In genomic region chr7:31373337-31374289, GRCh38 we compare ENCODE assay signal across 8 cellular contexts. TPM values are rescaled to one million over a fixed set of nuclear protein-coding genes. Genes with fewer than 3 reads are reported as not detected.
DNase-seq lines count a peak whose midpoint lies in the region; TF ChIP-seq lines count a peak whose summit lies in the region.

No MANE protein-coding gene starts in this region.

- CTCF ChIA-PET in HEK293 (lab: Yijun Ruan, JAX) = interaction anchor here (0.5 to 3.5 kb wide), 25 partner anchors 9 to 980 kb away, joined by 3 to 37 read pairs (median 3); partner anchors contain the start of gene ITPRID1

- peak; percentile 61 for DNase-seq in M059J (ENCODE audit: low read depth)
- DNase-seq in SKM-1 treated with dmso at 0.1 percent for 144 hours (lab: John Stamatoyannopoulos, UW; ENCODE audit: unreplicated experiment) = peak; percentile 46
- DNase-seq in foreskin melanocyte = peak; percentile 54
- peak; percentile 51 for DNase-seq in retina
- no peak for DNase-seq in activated T-cell treated with anti-CD3 and anti-CD28 coated beads, Interleukin-2, amount 50 U/mL, for 1 hour

- H3K9me3 ChIP-seq in HEK293 (ENCODE audit: control insufficient read depth, insufficient read depth, low read depth, low read length) = no peaks in the 10 kb centered on the region

- H3K4me1 ChIP-seq in HEK293 (ENCODE audit: control insufficient read depth, insufficient read depth, low read length) = no peaks in the 10 kb centered on the region

- TF ChIP-seq CTCF in 22Rv1 (IDR thresholded peaks at IDR 0.05) (peak; percentile 84), GM12872 (IDR thresholded peaks at IDR 0.05; ENCODE audit: insufficient read depth, low read depth, low read length) (peak; percentile 82), HEK293 (tag by site-specific recombination; IDR thresholded peaks at IDR 0.05) (no peak)

- POLR2A ChIA-PET in HEK293 (lab: Yijun Ruan, JAX) = no interaction called here

- no peak overlapping the region for H3K27ac ChIP-seq in 22Rv1
- H3K27ac ChIP-seq in HEK293 (ENCODE audit: extremely low read depth, low read depth, low read length) = no peak overlapping the region

- H3K4me3 ChIP-seq in HEK293 (ENCODE audit: low read depth, low read length) = no peak overlapping the region

- H3K36me3 ChIP-seq in HEK293 (ENCODE audit: control insufficient read depth in 2 of 2, insufficient read depth in 1 of 2, low read length in 2 of 2) = no peaks in the 10 kb centered on the region

TF ChIP-seq in HEK293, 187 proteins besides CTCF, POLR2A, EP300 and RAD21:
- TF ChIP-seq ZNF654 (tag by site-specific recombination; IDR thresholded peaks at IDR 0.05; ENCODE audit: low read depth) (peak; percentile 36), ZNF335 (tag by site-specific recombination; conservative IDR thresholded peaks at IDR 0.05) (no peak)
TF ChIP-seq in HEK293: peak in this region for 1.

RNA-seq across cellular contexts. Expression of gene NEUROD6, which starts 33.1 kb away (rescaled TPM):
- total RNA-seq in M059J (2014; rRNA removed; shearing (Covaris generic)) = not detected in 2 replicates
